Comparison of ENCODE assay signal across 30 cellular contexts in the genomic region with DNA sequence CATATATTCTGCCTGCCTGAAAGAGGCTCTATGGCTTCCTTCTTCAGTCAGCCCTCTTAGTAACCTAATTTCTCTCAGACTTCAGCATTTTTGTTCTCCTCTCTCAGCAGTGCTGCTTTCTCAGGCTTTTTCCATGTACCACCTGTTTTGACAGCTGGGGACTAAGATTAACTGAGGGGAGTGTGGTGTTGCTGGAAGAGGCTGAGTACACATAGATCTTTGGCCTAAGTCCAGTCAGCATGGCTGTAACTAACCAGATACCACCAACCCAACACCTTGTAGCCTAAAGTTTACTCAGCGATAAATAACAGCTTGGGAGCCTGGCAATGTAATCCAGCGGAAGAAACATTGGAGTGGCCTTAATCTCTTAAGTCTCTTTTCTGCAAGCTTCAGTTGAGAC.
"Had no signal": no experiment of that assay in that cellular context is flagged by ENCODE, and none has a peak within 500 bp of the region (broad histone marks: within the 10 kb centered on the region; RNA-seq: fewer than 3 reads in every experiment).

No MANE protein-coding gene starts in this region.

- H3K36me3 ChIP-seq: left lung, neutrophil, thoracic aorta, vagina, WERI-Rb-1 had no signal

- H3K9me3 Mint-ChIP-seq: activated CD4-positive, alpha-beta T cell treated with anti-CD3 and anti-CD28 coated beads, Interleukin-2, amount 10 ng/mL, durations not matched to agents 7 days and 5 days; activated CD8-positive, alpha-beta T cell treated with anti-CD3 and anti-CD28 coated beads for 36 hours; activated naive CD4-positive, alpha-beta T cell treated with anti-CD3 and anti-CD28 coated beads, Interleukin-2, amount 50 U/mL, for 24 hours; brain; immature natural killer cell; natural killer cell treated with Interleukin-12 subunit alpha and Interleukin-12 subunit beta and Interleukin-15 and Interleukin-18, amount 100 ng/mL, for 72 hours; stimulated activated memory B cell treated with anti-CD40 and anti-IgM and Interleukin-4, amounts not matched to agents 10 μg/mL and 1 μg/mL and 100 μg/mL, for 72 hours; T-helper 2 cell treated with Interferon-gamma antibody and Interleukin-4, amounts not matched to agents 5 μg/mL and 100 μg/mL, for 36 hours; type B pancreatic cell had no signal

- H3K4me3 Mint-ChIP-seq: activated CD4-positive, alpha-beta T cell treated with anti-CD3 and anti-CD28 coated beads, Interleukin-2, amount 10 ng/mL, durations not matched to agents 7 days and 5 days; activated CD8-positive, alpha-beta memory T cell treated with anti-CD3 and anti-CD28 coated beads, Interleukin-2, amount 10 ng/mL, durations not matched to agents 7 days and 5 days; activated CD8-positive, alpha-beta T cell treated with anti-CD3 and anti-CD28 coated beads for 36 hours; activated naive CD4-positive, alpha-beta T cell treated with anti-CD3 and anti-CD28 coated beads, Interleukin-2, amount 50 U/mL, for 24 hours; brain; immature natural killer cell; mesothelial cell of epicardium; natural killer cell treated with Interleukin-12 subunit alpha and Interleukin-12 subunit beta and Interleukin-15 and Interleukin-18, amount 100 ng/mL, for 72 hours; stimulated activated memory B cell treated with anti-CD40 and anti-IgM and Interleukin-4, amounts not matched to agents 10 μg/mL and 1 μg/mL and 100 μg/mL, for 72 hours; T-helper 2 cell treated with Interferon-gamma antibody and Interleukin-4, amounts not matched to agents 5 μg/mL and 100 μg/mL, for 36 hours; type B pancreatic cell had no signal

- FAIRE-seq: TTC549 had no signal

- H3K27ac Mint-ChIP-seq: activated CD4-positive, alpha-beta T cell treated with anti-CD3 and anti-CD28 coated beads, Interleukin-2, amount 10 ng/mL, durations not matched to agents 7 days and 5 days; activated CD8-positive, alpha-beta memory T cell treated with anti-CD3 and anti-CD28 coated beads, Interleukin-2, amount 10 ng/mL, durations not matched to agents 7 days and 5 days; activated CD8-positive, alpha-beta T cell treated with anti-CD3 and anti-CD28 coated beads for 36 hours; activated naive CD4-positive, alpha-beta T cell treated with anti-CD3 and anti-CD28 coated beads, Interleukin-2, amount 50 U/mL, for 24 hours; immature natural killer cell; mesothelial cell of epicardium; natural killer cell treated with Interleukin-12 subunit alpha and Interleukin-12 subunit beta and Interleukin-15 and Interleukin-18, amount 100 ng/mL, for 72 hours; stimulated activated memory B cell treated with anti-CD40 and anti-IgM and Interleukin-4, amounts not matched to agents 10 μg/mL and 1 μg/mL and 100 μg/mL, for 72 hours; T-helper 2 cell treated with Interferon-gamma antibody and Interleukin-4, amounts not matched to agents 5 μg/mL and 100 μg/mL, for 36 hours; type B pancreatic cell had no signal

- DNase-seq: activated CD4-positive, alpha-beta T cell treated with anti-CD3 and anti-CD28 coated beads, Interleukin-2, amount 10 ng/mL, durations not matched to agents 7 days and 5 days; activated CD4-positive, CD25-positive, alpha-beta regulatory T cell treated with anti-CD3 and anti-CD28 coated beads, Interleukin-2, amount 50 U/mL, for 72 hours; activated CD8-positive, alpha-beta memory T cell treated with anti-CD3 and anti-CD28 coated beads, Interleukin-2, amount 10 ng/mL, durations not matched to agents 7 days and 5 days; activated CD8-positive, alpha-beta T cell treated with anti-CD3 and anti-CD28 coated beads for 36 hours; activated gamma-delta T cell treated with Interleukin-2 at 50 U/mL for 16 hours; activated T-cell treated with anti-CD3 and anti-CD28 coated beads for 4 hours; aorta; caudate nucleus; effector memory CD4-positive, alpha-beta T cell; foreskin keratinocyte; immature natural killer cell; left lung; mammary epithelial cell; right cardiac atrium; stimulated activated CD4-positive, alpha-beta T cell treated with anti-CD3 and anti-CD28 coated beads, Interleukin-2, amount 100 ng/mL, for 24 hours; WERI-Rb-1 had no signal

- H3K4me3 ChIP-seq: hepatocyte, left lung, skin epidermis, thoracic aorta, vagina had no signal

- H3K4me1 Mint-ChIP-seq: brain; mesothelial cell of epicardium; stimulated activated memory B cell treated with anti-CD40 and anti-IgM and Interleukin-4, amounts not matched to agents 10 μg/mL and 1 μg/mL and 100 μg/mL, for 72 hours had no signal

- H3K9me3 ChIP-seq: left lung, neutrophil, thoracic aorta, vagina had no signal

- H3K27ac ChIP-seq: foreskin keratinocyte, hepatocyte, left lung, neutrophil, parathyroid adenoma, skin epidermis, thoracic aorta, vagina, WERI-Rb-1 had no signal

- H3K27me3 Mint-ChIP-seq: activated CD4-positive, alpha-beta T cell treated with anti-CD3 and anti-CD28 coated beads, Interleukin-2, amount 10 ng/mL, durations not matched to agents 7 days and 5 days; activated CD8-positive, alpha-beta memory T cell treated with anti-CD3 and anti-CD28 coated beads, Interleukin-2, amount 10 ng/mL, durations not matched to agents 7 days and 5 days; activated CD8-positive, alpha-beta T cell treated with anti-CD3 and anti-CD28 coated beads for 36 hours; activated naive CD4-positive, alpha-beta T cell treated with anti-CD3 and anti-CD28 coated beads, Interleukin-2, amount 50 U/mL, for 24 hours; brain; stimulated activated memory B cell treated with anti-CD40 and anti-IgM and Interleukin-4, amounts not matched to agents 10 μg/mL and 1 μg/mL and 100 μg/mL, for 72 hours; type B pancreatic cell had no signal

- H3K27me3 ChIP-seq: foreskin keratinocyte, hepatocyte, neutrophil, vagina had no signal

- H3K4me1 ChIP-seq: foreskin keratinocyte, left lung, parathyroid adenoma, vagina had no signal

- H3K36me3 Mint-ChIP-seq: activated CD8-positive, alpha-beta memory T cell treated with anti-CD3 and anti-CD28 coated beads, Interleukin-2, amount 10 ng/mL, durations not matched to agents 7 days and 5 days; activated naive CD4-positive, alpha-beta T cell treated with anti-CD3 and anti-CD28 coated beads, Interleukin-2, amount 50 U/mL, for 24 hours; brain; immature natural killer cell; mesothelial cell of epicardium; natural killer cell treated with Interleukin-12 subunit alpha and Interleukin-12 subunit beta and Interleukin-15 and Interleukin-18, amount 100 ng/mL, for 72 hours; stimulated activated memory B cell treated with anti-CD40 and anti-IgM and Interleukin-4, amounts not matched to agents 10 μg/mL and 1 μg/mL and 100 μg/mL, for 72 hours; type B pancreatic cell had no signal

- H3K9ac ChIP-seq: parathyroid adenoma had no signal
